ENCODE assay signal across 1 cellular context in the genomic region with DNA sequence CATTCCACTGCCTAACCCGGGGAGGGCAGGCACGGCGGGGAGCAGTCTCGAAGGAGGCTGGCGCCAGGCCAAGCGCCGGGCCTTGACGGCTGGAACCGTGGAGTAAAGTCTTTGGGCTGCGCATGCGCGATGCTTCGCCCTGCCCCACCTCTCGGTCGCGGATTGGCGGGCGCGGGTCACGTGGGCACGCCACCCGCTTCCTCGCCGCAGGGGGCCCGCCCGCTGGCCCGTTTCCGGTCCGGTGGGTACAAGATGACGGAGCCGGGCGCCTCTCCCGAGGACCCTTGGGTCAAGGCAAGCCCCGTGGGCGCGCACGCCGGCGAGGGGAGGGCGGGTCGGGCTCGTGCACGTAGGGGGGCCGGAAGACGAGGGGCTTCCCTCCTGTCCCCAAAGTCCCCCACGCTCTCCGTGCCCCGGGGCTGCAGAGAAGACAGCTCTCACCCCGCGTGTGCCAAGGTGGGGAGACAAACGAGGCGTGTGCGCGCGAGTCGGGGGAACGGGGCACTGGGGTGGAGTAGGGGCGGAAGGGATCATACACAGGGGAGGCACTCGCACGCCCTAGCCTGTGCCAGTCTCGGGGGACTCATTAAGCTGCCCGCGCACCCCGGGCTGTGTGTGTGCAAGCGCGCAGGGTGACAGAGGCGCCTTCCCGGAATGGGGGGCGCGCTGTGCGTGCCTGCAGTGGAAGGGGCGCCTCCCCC.
TF ChIP-seq lines count a peak whose summit lies in the region.

Gene MLX, plus strand, starts transcription at position 228 of the 701 bp plus-strand sequence. Its CDS starts 25 bp downstream, at position 253.

TF ChIP-seq in HepG2, 621 proteins besides CTCF, POLR2A, EP300 and RAD21 (continued from another document and continues in another):
- TF ChIP-seq ZNF335 (CRISPR knock-in tag; IDR thresholded peaks at IDR 0.05) (peak; percentile 79; the same call in 1 of the 2 replicates), ZBTB26 (CRISPR knock-in tag; IDR thresholded peaks at IDR 0.05; ENCODE audit: borderline replicate concordance) (peak; percentile 74), RFX3 (CRISPR knock-in tag; IDR thresholded peaks at IDR 0.05) (no peak), ZNF253 (CRISPR knock-in tag; IDR thresholded peaks at IDR 0.05; ENCODE audit: borderline replicate concordance) (peak; percentile 81; the same call in 1 of the 2 replicates), ZBTB20 (CRISPR knock-in tag; IDR thresholded peaks at IDR 0.05; ENCODE audit: borderline replicate concordance, low read depth) (no peak), LRRFIP1 (CRISPR knock-in tag; conservative IDR thresholded peaks at IDR 0.05) (no peak), BRF2 (CRISPR knock-in tag; IDR thresholded peaks at IDR 0.05) (peak; percentile 89), YY1 (IDR thresholded peaks at IDR 0.05; ENCODE audit: insufficient read depth, insufficient replicate concordance, low read depth, low read length) (peak; percentile 81), NR2F6 (IDR thresholded peaks at IDR 0.05) (0 out of 2 replicates have a peak, but pooled peaks have one; percentile 22), NR2F6 (CRISPR knock-in tag; IDR thresholded peaks at IDR 0.05) (peak; percentile 89), ZMAT3 (CRISPR knock-in tag; conservative IDR thresholded peaks at IDR 0.05) (peak; percentile 93; the same call in 1 of the 2 replicates), GPN1 (CRISPR knock-in tag; IDR thresholded peaks at IDR 0.05; ENCODE audit: borderline replicate concordance) (no peak), NCOA1 (CRISPR knock-in tag; IDR thresholded peaks at IDR 0.05) (peak; percentile 97), ZNF773 (CRISPR knock-in tag; IDR thresholded peaks at IDR 0.05; ENCODE audit: borderline replicate concordance) (no peak), ZBTB21 (CRISPR knock-in tag; IDR thresholded peaks at IDR 0.05) (0 out of 2 replicates have a peak, but pooled peaks have one; percentile 41), MAFG (CRISPR knock-in tag; IDR thresholded peaks at IDR 0.05) (no peak), MEIS2 (CRISPR knock-in tag; IDR thresholded peaks at IDR 0.05) (peak; percentile 48; the same call in 1 of the 2 replicates), ZNF180 (CRISPR knock-in tag; IDR thresholded peaks at IDR 0.05; ENCODE audit: borderline replicate concordance, low read depth) (no peak), ZNF260 (CRISPR knock-in tag; IDR thresholded peaks at IDR 0.05; ENCODE audit: borderline replicate concordance, low read depth) (no peak), ZMYM3 (CRISPR knock-in tag; IDR thresholded peaks at IDR 0.05) (no peak), MED8 (CRISPR knock-in tag; IDR thresholded peaks at IDR 0.05; ENCODE audit: insufficient replicate concordance) (peak; percentile 65), PBX2 (CRISPR knock-in tag; IDR thresholded peaks at IDR 0.05) (no peak), SMAD1 (CRISPR knock-in tag; IDR thresholded peaks at IDR 0.05; ENCODE audit: borderline replicate concordance, low read depth) (no peak; the same call in 1 of the 2 replicates), ZNF460 (CRISPR knock-in tag; IDR thresholded peaks at IDR 0.05; ENCODE audit: borderline replicate concordance) (no peak), ZNF546 (CRISPR knock-in tag; conservative IDR thresholded peaks at IDR 0.05) (no peak), SMAD3 (CRISPR knock-in tag; IDR thresholded peaks at IDR 0.05) (0 out of 2 replicates have a peak, but pooled peaks have one; percentile 43), PAWR (CRISPR knock-in tag; IDR thresholded peaks at IDR 0.05; ENCODE audit: borderline replicate concordance) (no peak; the same call in 1 of the 2 replicates), ZNF10 (CRISPR knock-in tag; IDR thresholded peaks at IDR 0.05; ENCODE audit: borderline replicate concordance, low read depth) (no peak), POGK (CRISPR knock-in tag; conservative IDR thresholded peaks at IDR 0.05) (peak; percentile 82), ATF7 (IDR thresholded peaks at IDR 0.05) (no peak), ATF7 (CRISPR knock-in tag; IDR thresholded peaks at IDR 0.05) (peak; percentile 75), FOXA1 (IDR thresholded peaks at IDR 0.05) (no peak), FOXA1 (CRISPR knock-in tag; IDR thresholded peaks at IDR 0.05) (peak; percentile 29; the same call in 1 of the 2 replicates), ZNF75D (CRISPR knock-in tag; IDR thresholded peaks at IDR 0.05; ENCODE audit: borderline replicate concordance) (no peak), CHCHD3 (CRISPR knock-in tag; IDR thresholded peaks at IDR 0.05) (peak; percentile 67; the same call in 1 of the 2 replicates), TBL1XR1 (IDR thresholded peaks at IDR 0.05; ENCODE audit: borderline replicate concordance, low read length, partially characterized antibody) (peak; percentile 38), ZNF746 (CRISPR knock-in tag; IDR thresholded peaks at IDR 0.05) (peak; percentile 92), ZNF143 (CRISPR knock-in tag; IDR thresholded peaks at IDR 0.05) (peak; percentile 65), CEBPB (IDR thresholded peaks at IDR 0.05; ENCODE audit: borderline replicate concordance, low read depth, low read length) (no peak), THYN1 (CRISPR knock-in tag; IDR thresholded peaks at IDR 0.05; ENCODE audit: borderline replicate concordance, low read depth) (peak; percentile 86; the same call in 1 of the 2 replicates), ZNF841 (CRISPR knock-in tag; IDR thresholded peaks at IDR 0.05; ENCODE audit: borderline replicate concordance) (no peak; the same call in 1 of the 2 replicates), ATRX (CRISPR knock-in tag; IDR thresholded peaks at IDR 0.05; ENCODE audit: borderline replicate concordance) (no peak), ZNF274 (CRISPR knock-in tag; IDR thresholded peaks at IDR 0.05) (peak; percentile 80; the same call in 1 of the 2 replicates), KLF15 (CRISPR knock-in tag; IDR thresholded peaks at IDR 0.05; ENCODE audit: borderline replicate concordance) (no peak), CBX1 (IDR thresholded peaks at IDR 0.05; ENCODE audit: low read depth) (peak; percentile 70), HMG20B (CRISPR knock-in tag; conservative IDR thresholded peaks at IDR 0.05) (no peak), SCMH1 (CRISPR knock-in tag; IDR thresholded peaks at IDR 0.05; ENCODE audit: borderline replicate concordance) (no peak)
- TF ChIP-seq, protein P1, sequence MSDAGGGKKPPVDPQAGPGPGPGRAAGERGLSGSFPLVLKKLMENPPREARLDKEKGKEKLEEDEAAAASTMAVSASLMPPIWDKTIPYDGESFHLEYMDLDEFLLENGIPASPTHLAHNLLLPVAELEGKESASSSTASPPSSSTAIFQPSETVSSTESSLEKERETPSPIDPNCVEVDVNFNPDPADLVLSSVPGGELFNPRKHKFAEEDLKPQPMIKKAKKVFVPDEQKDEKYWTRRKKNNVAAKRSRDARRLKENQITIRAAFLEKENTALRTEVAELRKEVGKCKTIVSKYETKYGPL (CRISPR knock-in tag; IDR thresholded peaks at IDR 0.05): peak; percentile 24; the same call in 1 of the 2 replicates
- TF ChIP-seq, protein P2, sequence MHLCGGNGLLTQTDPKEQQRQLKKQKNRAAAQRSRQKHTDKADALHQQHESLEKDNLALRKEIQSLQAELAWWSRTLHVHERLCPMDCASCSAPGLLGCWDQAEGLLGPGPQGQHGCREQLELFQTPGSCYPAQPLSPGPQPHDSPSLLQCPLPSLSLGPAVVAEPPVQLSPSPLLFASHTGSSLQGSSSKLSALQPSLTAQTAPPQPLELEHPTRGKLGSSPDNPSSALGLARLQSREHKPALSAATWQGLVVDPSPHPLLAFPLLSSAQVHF (CRISPR knock-in tag; IDR thresholded peaks at IDR 0.05): peak; percentile 90
- TF ChIP-seq, protein P3, sequence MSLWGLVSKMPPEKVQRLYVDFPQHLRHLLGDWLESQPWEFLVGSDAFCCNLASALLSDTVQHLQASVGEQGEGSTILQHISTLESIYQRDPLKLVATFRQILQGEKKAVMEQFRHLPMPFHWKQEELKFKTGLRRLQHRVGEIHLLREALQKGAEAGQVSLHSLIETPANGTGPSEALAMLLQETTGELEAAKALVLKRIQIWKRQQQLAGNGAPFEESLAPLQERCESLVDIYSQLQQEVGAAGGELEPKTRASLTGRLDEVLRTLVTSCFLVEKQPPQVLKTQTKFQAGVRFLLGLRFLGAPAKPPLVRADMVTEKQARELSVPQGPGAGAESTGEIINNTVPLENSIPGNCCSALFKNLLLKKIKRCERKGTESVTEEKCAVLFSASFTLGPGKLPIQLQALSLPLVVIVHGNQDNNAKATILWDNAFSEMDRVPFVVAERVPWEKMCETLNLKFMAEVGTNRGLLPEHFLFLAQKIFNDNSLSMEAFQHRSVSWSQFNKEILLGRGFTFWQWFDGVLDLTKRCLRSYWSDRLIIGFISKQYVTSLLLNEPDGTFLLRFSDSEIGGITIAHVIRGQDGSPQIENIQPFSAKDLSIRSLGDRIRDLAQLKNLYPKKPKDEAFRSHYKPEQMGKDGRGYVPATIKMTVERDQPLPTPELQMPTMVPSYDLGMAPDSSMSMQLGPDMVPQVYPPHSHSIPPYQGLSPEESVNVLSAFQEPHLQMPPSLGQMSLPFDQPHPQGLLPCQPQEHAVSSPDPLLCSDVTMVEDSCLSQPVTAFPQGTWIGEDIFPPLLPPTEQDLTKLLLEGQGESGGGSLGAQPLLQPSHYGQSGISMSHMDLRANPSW (CRISPR knock-in tag; IDR thresholded peaks at IDR 0.05; ENCODE audit: borderline replicate concordance): peak; percentile 80; the same call in 1 of the 2 replicates
